Comparison of ENCODE assay signal across 8 cellular contexts in genomic region chr3:163166197-163166596, GRCh38.
"Had no signal": no experiment of that assay in that cellular context is flagged by ENCODE, and none has a peak within 500 bp of the region (broad histone marks: within the 10 kb centered on the region; RNA-seq: fewer than 3 reads in every experiment).

No MANE protein-coding gene starts in this region.

- H3K27ac ChIP-seq: HL-60, KMS-11 had no signal

- DNase-seq: IMR-90, KBM-7, KG1 had no signal

- H3K4me2 ChIP-seq: KMS-11 had no signal

- H3K4me3 ChIP-seq: K562 had no signal

- ATAC-seq: HepG2, K562 had no signal

- FAIRE-seq: HepG2, HTR-8/SVneo, K562 had no signal
